In the genomic region with DNA sequence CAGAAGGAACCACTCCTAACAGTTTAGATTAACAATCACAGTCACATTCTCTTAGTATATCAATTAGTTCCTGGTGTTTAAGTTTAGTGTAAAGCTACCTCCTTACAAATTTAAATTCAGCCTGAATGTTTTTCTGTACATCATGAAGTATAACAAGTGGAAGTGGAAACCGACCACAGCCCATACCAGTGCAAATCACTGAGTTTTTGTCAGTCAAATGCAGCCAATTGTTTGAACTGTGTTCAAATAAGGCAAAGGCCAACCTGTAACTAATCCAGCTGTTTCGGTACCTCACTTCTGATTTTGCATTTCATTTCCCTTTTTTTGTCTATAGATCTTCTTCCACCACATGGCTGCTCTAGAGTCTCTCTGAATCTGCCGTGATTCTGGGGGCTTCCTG, we compare ENCODE assay signal across 25 cellular contexts.
"Had no signal": no experiment of that assay in that cellular context is flagged by ENCODE, and none has a peak within 500 bp of the region (broad histone marks: within the 10 kb centered on the region; RNA-seq: fewer than 3 reads in every experiment).

No MANE protein-coding gene starts in this region.

- H3K4me3 ChIP-seq: left ventricle myocardium inferior, lung, psoas muscle, right lobe of liver, smooth muscle cell, tibial nerve, uterus had no signal

- H3K27ac Mint-ChIP-seq: mesothelial cell of epicardium; naive thymus-derived CD4-positive, alpha-beta T cell; natural killer cell treated with Interleukin-12 subunit alpha and Interleukin-12 subunit beta and Interleukin-15 and Interleukin-18, amount 100 ng/mL, for 72 hours; stimulated activated memory B cell treated with anti-CD40 and anti-IgM and Interleukin-4, amounts not matched to agents 10 μg/mL and 1 μg/mL and 100 μg/mL, for 72 hours; stimulated activated naive CD8-positive, alpha-beta T cell treated with anti-CD3 and anti-CD28 coated beads, Interleukin-15, amount 100 ng/mL, for 72 hours; type B pancreatic cell had no signal

- H3K9me3 Mint-ChIP-seq: mesothelial cell of epicardium; stimulated activated memory B cell treated with anti-CD40 and anti-IgM and Interleukin-4, amounts not matched to agents 10 μg/mL and 1 μg/mL and 100 μg/mL, for 72 hours; stimulated activated naive CD8-positive, alpha-beta T cell treated with anti-CD3 and anti-CD28 coated beads, Interleukin-15, amount 100 ng/mL, for 72 hours; type B pancreatic cell had no signal

- H3K36me3 ChIP-seq: left ventricle myocardium inferior, neutrophil, right lobe of liver, tibial nerve, uterus had no signal

- H3K27me3 ChIP-seq: neutrophil, right lobe of liver, tibial nerve, uterus had no signal

- H3K27ac ChIP-seq: left ventricle myocardium inferior, neutrophil, parathyroid adenoma, psoas muscle, right lobe of liver, tibial nerve, uterus had no signal

- H3K4me1 ChIP-seq: left ventricle myocardium inferior, parathyroid adenoma, psoas muscle, right lobe of liver, tibial nerve, uterus had no signal

- H3K4me1 Mint-ChIP-seq: naive thymus-derived CD4-positive, alpha-beta T cell; stimulated activated memory B cell treated with anti-CD40 and anti-IgM and Interleukin-4, amounts not matched to agents 10 μg/mL and 1 μg/mL and 100 μg/mL, for 72 hours; stimulated activated naive CD8-positive, alpha-beta T cell treated with anti-CD3 and anti-CD28 coated beads, Interleukin-15, amount 100 ng/mL, for 72 hours had no signal

- H3K36me3 Mint-ChIP-seq: mesothelial cell of epicardium; natural killer cell treated with Interleukin-12 subunit alpha and Interleukin-12 subunit beta and Interleukin-15 and Interleukin-18, amount 100 ng/mL, for 72 hours; stimulated activated memory B cell treated with anti-CD40 and anti-IgM and Interleukin-4, amounts not matched to agents 10 μg/mL and 1 μg/mL and 100 μg/mL, for 72 hours; type B pancreatic cell had no signal

- H3K4me3 Mint-ChIP-seq: mesothelial cell of epicardium; naive thymus-derived CD4-positive, alpha-beta T cell; natural killer cell treated with Interleukin-12 subunit alpha and Interleukin-12 subunit beta and Interleukin-15 and Interleukin-18, amount 100 ng/mL, for 72 hours; stimulated activated memory B cell treated with anti-CD40 and anti-IgM and Interleukin-4, amounts not matched to agents 10 μg/mL and 1 μg/mL and 100 μg/mL, for 72 hours; stimulated activated naive CD8-positive, alpha-beta T cell treated with anti-CD3 and anti-CD28 coated beads, Interleukin-15, amount 100 ng/mL, for 72 hours; type B pancreatic cell had no signal

- H3K4me2 ChIP-seq: smooth muscle cell had no signal

- H2AFZ ChIP-seq: parathyroid adenoma had no signal

- H3K9me3 ChIP-seq: left ventricle myocardium inferior, neutrophil, psoas muscle, right lobe of liver, tibial nerve, uterus had no signal

- H3K79me2 ChIP-seq: parathyroid adenoma had no signal

- ATAC-seq: naive thymus-derived CD4-positive, alpha-beta T cell; natural killer cell treated with Interleukin-12 subunit alpha and Interleukin-12 subunit beta and Interleukin-15 and Interleukin-18, amount 100 ng/mL, for 72 hours; psoas muscle; right lobe of liver; stimulated activated memory B cell treated with anti-CD40 and anti-IgM and Interleukin-4, amounts not matched to agents 10 μg/mL and 1 μg/mL and 100 μg/mL, for 72 hours; stimulated activated naive CD8-positive, alpha-beta T cell treated with anti-CD3 and anti-CD28 coated beads, Interleukin-15, amount 100 ng/mL, for 72 hours had no signal

- DNase-seq: hypothalamus; islet precursor cell; left ventricle myocardium inferior; mesendoderm; naive thymus-derived CD4-positive, alpha-beta T cell; occipital lobe; psoas muscle; right lobe of liver; stimulated activated CD4-positive, alpha-beta T cell treated with anti-CD3 and anti-CD28 coated beads, Interleukin-1b, Interleukin-23, amount 100 ng/mL, for 48 hours; stimulated activated CD4-positive, alpha-beta T cell treated with anti-CD3 and anti-CD28 coated beads, Interleukin-2, amount 100 ng/mL, for 48 hours; stimulated activated CD4-positive, alpha-beta T cell treated with anti-CD3 and anti-CD28 coated beads, Interleukin-4, amount 100 ng/mL, for 4 hours; stimulated activated CD8-positive, alpha-beta memory T cell treated with anti-CD3 and anti-CD28 coated beads, Interleukin-4, amount 100 ng/mL, for 48 hours; stimulated activated naive CD4-positive, alpha-beta T cell treated with Interleukin-2 at 50 U/mL for 16 hours; stimulated activated naive CD8-positive, alpha-beta T cell treated with anti-CD3 and anti-CD28 coated beads, Interleukin-15, amount 100 ng/mL, for 72 hours; substantia nigra; uterus had no signal

- H3K27me3 Mint-ChIP-seq: naive thymus-derived CD4-positive, alpha-beta T cell; natural killer cell treated with Interleukin-12 subunit alpha and Interleukin-12 subunit beta and Interleukin-15 and Interleukin-18, amount 100 ng/mL, for 72 hours; stimulated activated memory B cell treated with anti-CD40 and anti-IgM and Interleukin-4, amounts not matched to agents 10 μg/mL and 1 μg/mL and 100 μg/mL, for 72 hours; stimulated activated naive CD8-positive, alpha-beta T cell treated with anti-CD3 and anti-CD28 coated beads, Interleukin-15, amount 100 ng/mL, for 72 hours; type B pancreatic cell had no signal

- H3K9ac ChIP-seq: parathyroid adenoma had no signal
